8 cellular contexts compared by ENCODE assay signal in genomic region chr4:113760094-113760851, GRCh38. TPM values are rescaled to one million over a fixed set of nuclear protein-coding genes. Genes with fewer than 3 reads are reported as not detected.
A peak's percentile ranks its signal among the peaks of the same experiment; 100 is the strongest.
DNase-seq lines count a peak whose midpoint lies in the region; ATAC-seq, FAIRE-seq and TF ChIP-seq lines count a peak whose summit lies in the region.

No MANE protein-coding gene starts in this region.

- H3K4me1 ChIP-seq in mucosa of descending colon (ENCODE audit: low read depth): peaks cover 25% of the 10 kb centered on the region

- DNase-seq in ELR (ENCODE audit: low read depth) (peak; percentile 63), NCI-H2029 (lab: John Stamatoyannopoulos, UW) (peak; percentile 28), epithelial cell of esophagus (ENCODE audit: low read depth) (peak; percentile 56), mucosa of descending colon (peak; percentile 63 to 68 (median 66)), superior temporal gyrus (ENCODE audit: extremely low spot score) (peak; percentile 58), D721Med (ENCODE audit: insufficient read length, low spot score) (no peak)
- DNase-seq in activated CD8-positive, alpha-beta memory T cell treated with anti-CD3 and anti-CD28 coated beads for 24 hours: peak; percentile 78

- intact Hi-C loops in mucosa of descending colon (cut with DNase I, micrococcal nuclease): loop anchor here (5.0 to 10.0 kb wide), 2 partner anchors 213 to 215 kb away; no protein-coding TSS in a partner anchor

- FAIRE-seq in D721Med (lab: Jason Lieb, UNC): no peak

- no peak for TF ChIP-seq CTCF in epithelial cell of esophagus (IDR thresholded peaks at IDR 0.05; ENCODE audit: insufficient read depth, low read depth, low read length, missing control alignments)
- no peak for TF ChIP-seq CTCF in mucosa of descending colon (IDR thresholded peaks at IDR 0.05)
- no peak for TF ChIP-seq CTCF in D721Med (IDR thresholded peaks at IDR 0.05; ENCODE audit: insufficient read depth, missing control alignments)

- peak; percentile 2 for ATAC-seq in mucosa of descending colon
- ATAC-seq in HG02759 (IDR thresholded peaks at IDR 0.05; ENCODE audit: unreplicated experiment): no peak

- peaks cover 6% of the 10 kb centered on the region for H3K36me3 ChIP-seq in mucosa of descending colon (ENCODE audit: low read depth)

- H3K9me3 ChIP-seq in mucosa of descending colon: no peaks in the 10 kb centered on the region

- peak overlapping the region; percentile 89 for H3K4me3 ChIP-seq in epithelial cell of esophagus (ENCODE audit: low read length)
- H3K4me3 ChIP-seq in mucosa of descending colon: peak overlapping the region; percentile 64

RNA-seq across cellular contexts. Expression of gene CAMK2D, which starts 1.3 kb away (rescaled TPM):
- total RNA-seq in mucosa of descending colon: 10 to 100 TPM; 59.8 to 83.0 (median 77.3) TPM
